18 cellular contexts compared by ENCODE assay signal in the genomic region with DNA sequence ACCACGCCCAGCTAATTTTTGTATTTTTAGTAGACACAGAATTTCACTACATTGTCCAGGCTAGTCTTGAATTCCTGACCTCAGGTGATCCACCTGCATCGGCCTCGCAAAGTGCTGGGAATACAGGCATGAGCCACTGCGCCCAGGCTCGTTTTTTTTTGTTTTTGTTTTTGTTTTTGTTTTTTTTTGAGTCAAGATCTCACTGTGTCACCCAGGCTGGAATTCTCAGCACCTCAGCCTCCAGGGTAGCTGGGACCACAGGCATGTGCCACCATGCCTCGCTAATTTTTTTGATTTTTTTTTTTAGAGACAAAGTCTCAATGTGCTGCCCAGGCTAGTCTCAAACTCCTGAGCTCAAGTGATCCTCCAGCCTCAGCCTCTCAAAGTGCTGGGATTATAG.
"Had no signal": no experiment of that assay in that cellular context is flagged by ENCODE, and none has a peak within 500 bp of the region (broad histone marks: within the 10 kb centered on the region; RNA-seq: fewer than 3 reads in every experiment).

No MANE protein-coding gene starts in this region.

- H3K27me3 ChIP-seq: dorsolateral prefrontal cortex, gastroesophageal sphincter, neutrophil, stomach had no signal

- DNase-seq: cortex of kidney; dorsolateral prefrontal cortex; effector CD8-positive, alpha-beta T cell; glutamatergic neuron; kidney glomerular epithelial cell; naive thymus-derived CD8-positive, alpha-beta T cell; psoas muscle; retina; stimulated activated CD4-positive, alpha-beta T cell treated with anti-CD3 and anti-CD28 coated beads, Interleukin-12 subunit alpha, Interleukin-12 subunit beta, amount 100 ng/mL, for 4 hours; stimulated activated naive CD4-positive, alpha-beta T cell; stomach; substantia nigra had no signal

- H3K36me3 ChIP-seq: thoracic aorta had no signal

- H3K4me3 ChIP-seq: dorsolateral prefrontal cortex, gastroesophageal sphincter, skin epidermis, stomach, thoracic aorta had no signal

- FAIRE-seq: urothelium cell line had no signal

- ATAC-seq: gastroesophageal sphincter; naive thymus-derived CD8-positive, alpha-beta T cell; sciatic nerve had no signal

- H3K27ac ChIP-seq: gastroesophageal sphincter, neutrophil, skin epidermis, stomach, thoracic aorta had no signal

- H3K9me3 ChIP-seq: gastroesophageal sphincter, neutrophil, psoas muscle, thoracic aorta had no signal
